ENCODE assay signal across 8 cellular contexts in genomic region chr18:35570182-35570581, GRCh38.
"Had no signal": no experiment of that assay in that cellular context is flagged by ENCODE, and none has a peak within 500 bp of the region (broad histone marks: within the 10 kb centered on the region; RNA-seq: fewer than 3 reads in every experiment).

No MANE protein-coding gene starts in this region.

- H3K27ac Mint-ChIP-seq: HFFc6 had no signal

- H3K9me3 ChIP-seq: HAP-1 had no signal

- H2AFZ ChIP-seq: GM23248 had no signal

- DNase-seq: GM23248, GOT3, H7, HFFc6, IMR-90 had no signal

- FAIRE-seq: HTR-8/SVneo had no signal

- H3K4me1 ChIP-seq: HAP-1 had no signal

- H3K4me3 Mint-ChIP-seq: HFFc6 had no signal

- H3K9me3 Mint-ChIP-seq: HFFc6 had no signal

- ATAC-seq: HCT116 had no signal

- H3K36me3 ChIP-seq: HAP-1 had no signal

- H3K4me3 ChIP-seq: GM23248, HAP-1 had no signal

- H3K9ac ChIP-seq: GM23248 had no signal
